Comparison of ENCODE assay signal across 12 cellular contexts in the genomic region with DNA sequence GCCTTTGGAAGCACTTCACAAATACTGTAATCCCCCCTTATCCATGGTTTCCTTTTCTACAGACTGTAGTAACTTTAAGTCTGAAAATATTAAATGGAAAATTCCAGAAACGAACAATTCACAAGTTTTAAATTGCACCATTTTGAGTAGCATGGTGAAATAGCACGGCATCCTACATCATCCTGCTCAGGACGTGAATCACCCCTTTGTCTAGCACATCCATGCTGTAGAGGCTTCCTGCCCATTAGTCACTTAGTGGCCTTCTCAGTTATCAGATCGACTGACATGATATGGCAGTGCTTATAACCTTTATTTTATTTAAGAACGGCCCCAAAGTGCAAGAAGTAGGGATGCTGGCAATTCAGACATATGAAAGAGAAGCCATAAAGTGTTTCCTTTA.
DNase-seq lines count a peak whose midpoint lies in the region; ATAC-seq and TF ChIP-seq lines count a peak whose summit lies in the region.
"Had no signal": no experiment of that assay in that cellular context is flagged by ENCODE, and none has a peak within 500 bp of the region (broad histone marks: within the 10 kb centered on the region; RNA-seq: fewer than 3 reads in every experiment).

No MANE protein-coding gene starts in this region.

- H3K27me3 Mint-ChIP-seq in activated T-cell treated with anti-CD3 and anti-CD28 coated beads, Interleukin-2, amount 50 U/mL, for 4 hours (ENCODE audit: low read depth): peaks cover 16% of the 10 kb centered on the region

- no peaks in the 10 kb centered on the region for H3K4me1 Mint-ChIP-seq in activated T-cell treated with anti-CD3 and anti-CD28 coated beads, Interleukin-2, amount 50 U/mL, for 4 hours (ENCODE audit: low read depth)

- H3K4me3 ChIP-seq in RWPE2 (ENCODE audit: severe bottlenecking): no peak overlapping the region
- no peak overlapping the region for H3K4me3 ChIP-seq in sigmoid colon
- H3K4me3 ChIP-seq: GM23338, upper lobe of left lung had no signal

- H3K9me3 Mint-ChIP-seq in activated T-cell treated with anti-CD3 and anti-CD28 coated beads, Interleukin-2, amount 50 U/mL, for 4 hours: no peaks in the 10 kb centered on the region
- H3K9me3 Mint-ChIP-seq: GM23338 had no signal

- DNase-seq in NK-92 treated with Interleukin-12 subunit alpha and Interleukin-12 subunit beta, amount 100 ng/mL, for 24 hours (lab: John Stamatoyannopoulos, UW): peak; percentile 34
- DNase-seq in NK-92 (lab: John Stamatoyannopoulos, UW; ENCODE audit: unreplicated experiment): no peak
- DNase-seq in RWPE2 (ENCODE audit: low spot score): no peak
- peak; percentile 79 for DNase-seq in fibroblast of gingiva (ENCODE audit: low read depth)
- DNase-seq in sigmoid colon: no peak
- DNase-seq in SKM-1 treated with dmso at 0.1 percent for 144 hours (lab: John Stamatoyannopoulos, UW; ENCODE audit: unreplicated experiment): no peak
- no peak for DNase-seq in activated T-cell treated with anti-CD3 and anti-CD28 coated beads, Interleukin-2, amount 50 U/mL, for 4 hours
- DNase-seq: 8988T, GDM1, upper lobe of left lung had no signal

- no peak for TF ChIP-seq EP300 in sigmoid colon (IDR thresholded peaks at IDR 0.05)

- 65 to 85% methylated on average over 5 of the region's 5 CpGs for WGBS in sigmoid colon, 2 donors

- no peaks in the 10 kb centered on the region for H3K36me3 Mint-ChIP-seq in activated T-cell treated with anti-CD3 and anti-CD28 coated beads, Interleukin-2, amount 50 U/mL, for 4 hours (ENCODE audit: insufficient read depth)

- H3K36me3 ChIP-seq in RWPE2 (ENCODE audit: low read depth): no peaks in the 10 kb centered on the region
- no peaks in the 10 kb centered on the region for H3K36me3 ChIP-seq in sigmoid colon
- H3K36me3 ChIP-seq: upper lobe of left lung had no signal

- H3K4me1 ChIP-seq in RWPE2 (ENCODE audit: insufficient read depth, poor library complexity, severe bottlenecking) (peaks cover 18% of the 10 kb centered on the region), sigmoid colon (peaks cover 0 to 46% (median 26%) of the 10 kb centered on the region in 4 donors)
- H3K4me1 ChIP-seq: upper lobe of left lung had no signal

- no peak for TF ChIP-seq CTCF in RWPE2 (IDR thresholded peaks at IDR 0.05; ENCODE audit: poor library complexity, severe bottlenecking)
- TF ChIP-seq CTCF in sigmoid colon (IDR thresholded peaks at IDR 0.05): no peak

- H3K27me3 ChIP-seq in RWPE2 (ENCODE audit: insufficient read depth, poor library complexity, severe bottlenecking): no peaks in the 10 kb centered on the region
- no peaks in the 10 kb centered on the region for H3K27me3 ChIP-seq in sigmoid colon
- H3K27me3 ChIP-seq: upper lobe of left lung had no signal

- peak; percentile 100 for ATAC-seq in RWPE2 (ENCODE audit: low read depth)
- no peak for ATAC-seq in activated T-cell treated with anti-CD3 and anti-CD28 coated beads, Interleukin-2, amount 50 U/mL, for 4 hours
- no peak for ATAC-seq in GM21515 (IDR thresholded peaks at IDR 0.05; ENCODE audit: unreplicated experiment)
- ATAC-seq: GM23338 had no signal

- no peak overlapping the region for H3K4me3 Mint-ChIP-seq in activated T-cell treated with anti-CD3 and anti-CD28 coated beads, Interleukin-2, amount 50 U/mL, for 4 hours
- H3K4me3 Mint-ChIP-seq: GM23338 had no signal

- H3K9me3 ChIP-seq in RWPE2 (ENCODE audit: severe bottlenecking) (peaks cover 3% of the 10 kb centered on the region), sigmoid colon (no peaks in the 10 kb centered on the region)
- H3K9me3 ChIP-seq: upper lobe of left lung had no signal

- H3K27ac ChIP-seq in RWPE2 (ENCODE audit: poor library complexity, severe bottlenecking) (peak overlapping the region; percentile 60), sigmoid colon (peak overlapping the region in 3 of 4 donors; percentile 67 to 81 (median 75))
- H3K27ac ChIP-seq: upper lobe of left lung had no signal

- TF ChIP-seq POLR2A in sigmoid colon (IDR thresholded peaks at IDR 0.05): no peak

- intact Hi-C loops in sigmoid colon (cut with DNase I): no loop called here

Comparison
In these comparisons a context has a peak if more than half of its experiments do, and no peak if none do; other contexts are left out.
1. DNase-seq: peak in NK-92 treated with Interleukin-12 subunit alpha and Interleukin-12 subunit beta, amount 100 ng/mL, for 24 hours (single experiment) and fibroblast of gingiva (single experiment); none in NK-92 (single experiment), RWPE2 (single experiment), sigmoid colon (single experiment), SKM-1 treated with dmso at 0.1 percent for 144 hours (single experiment) and activated T-cell treated with anti-CD3 and anti-CD28 coated beads, Interleukin-2, amount 50 U/mL, for 4 hours (single experiment).